In the genomic region with DNA sequence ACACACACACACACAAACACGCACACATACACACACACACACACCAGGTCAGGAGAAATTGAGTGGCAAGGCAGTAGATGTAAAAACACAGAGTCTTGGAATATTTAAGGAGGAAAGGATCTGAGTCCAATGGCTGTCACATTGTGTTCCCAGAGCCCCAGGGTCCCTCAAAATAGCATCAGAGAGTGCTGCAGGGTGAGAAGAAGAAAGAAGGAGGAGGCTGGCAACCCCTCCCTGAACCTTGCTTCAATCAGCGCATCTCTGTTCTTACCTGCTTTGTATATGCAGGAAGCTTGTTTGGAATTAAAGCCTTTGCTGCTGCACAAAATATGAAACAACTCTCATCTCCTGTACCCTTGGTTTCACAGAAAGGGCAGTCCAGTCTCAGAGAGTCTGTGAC, we compare ENCODE assay signal across 31 cellular contexts.
"Had no signal": no experiment of that assay in that cellular context is flagged by ENCODE, and none has a peak within 500 bp of the region (broad histone marks: within the 10 kb centered on the region; RNA-seq: fewer than 3 reads in every experiment).

No MANE protein-coding gene starts in this region.

- H3K36me3 Mint-ChIP-seq: activated naive CD8-positive, alpha-beta T cell treated with anti-CD3 and anti-CD28 coated beads for 36 hours had no signal

- DNase-seq: activated CD4-positive, alpha-beta memory T cell treated with anti-CD3 and anti-CD28 coated beads, Interleukin-2, amount 10 ng/mL, durations not matched to agents 7 days and 5 days; activated CD4-positive, alpha-beta T cell treated with anti-CD3 and anti-CD28 coated beads for 1 hour; activated CD4-positive, alpha-beta T cell treated with anti-CD3 and anti-CD28 coated beads for 4 hours; activated CD4-positive, alpha-beta T cell treated with anti-CD3 and anti-CD28 coated beads, Interleukin-2, amount 10 ng/mL, durations not matched to agents 7 days and 5 days; activated CD4-positive, alpha-beta T cell treated with anti-CD3 and anti-CD28 coated beads, Interleukin-2, amount 50 U/mL, for 4 hours; activated CD4-positive, CD25-positive, alpha-beta regulatory T cell; activated CD8-positive, alpha-beta memory T cell treated with anti-CD3 and anti-CD28 coated beads, Interleukin-2, amount 50 U/mL, for 48 hours; activated gamma-delta T cell; activated naive CD4-positive, alpha-beta T cell; activated naive CD4-positive, alpha-beta T cell treated with anti-CD3 and anti-CD28 coated beads, Interleukin-2, amount 50 U/mL, for 16 hours; activated naive CD8-positive, alpha-beta T cell treated with anti-CD3 and anti-CD28 coated beads for 36 hours; activated naive CD8-positive, alpha-beta T cell treated with anti-CD3 and anti-CD28 coated beads, Interleukin-2, amount 50 U/mL, for 24 hours; activated T-cell treated with anti-CD3 and anti-CD28 coated beads for 4 hours; activated T-cell treated with anti-CD3 and anti-CD28 coated beads, Interleukin-2, amount 50 U/mL, for 24 hours; activated T-cell treated with anti-CD3 and anti-CD28 coated beads, Interleukin-2, amount 50 U/mL, for 72 hours; adrenal gland; amygdala; aorta; body of pancreas; dorsolateral prefrontal cortex; effector memory CD4-positive, alpha-beta T cell; erythroblast; foreskin keratinocyte; gastrocnemius medialis; glutamatergic neuron; T-helper 2 cell had no signal

- H3K4me3 Mint-ChIP-seq: activated CD4-positive, alpha-beta memory T cell treated with anti-CD3 and anti-CD28 coated beads, Interleukin-2, amount 10 ng/mL, durations not matched to agents 7 days and 5 days; activated CD4-positive, alpha-beta T cell treated with anti-CD3 and anti-CD28 coated beads, Interleukin-2, amount 10 ng/mL, durations not matched to agents 7 days and 5 days; activated naive CD8-positive, alpha-beta T cell treated with anti-CD3 and anti-CD28 coated beads for 36 hours; activated naive CD8-positive, alpha-beta T cell treated with anti-CD3 and anti-CD28 coated beads, Interleukin-2, amount 50 U/mL, for 24 hours; activated T-cell treated with anti-CD3 and anti-CD28 coated beads, Interleukin-2, amount 50 U/mL, for 24 hours; activated T-cell treated with anti-CD3 and anti-CD28 coated beads, Interleukin-2, amount 50 U/mL, for 72 hours; central memory CD8-positive, alpha-beta T cell; dendritic cell treated with granulocyte-macrophage colony-stimulating factor and Interleukin-4, amounts not matched to agents 40 ng/mL and 50 ng/mL, for 4 days had no signal

- H3K27ac Mint-ChIP-seq: activated CD4-positive, alpha-beta memory T cell treated with anti-CD3 and anti-CD28 coated beads, Interleukin-2, amount 10 ng/mL, durations not matched to agents 7 days and 5 days; activated CD4-positive, alpha-beta T cell treated with anti-CD3 and anti-CD28 coated beads, Interleukin-2, amount 10 ng/mL, durations not matched to agents 7 days and 5 days; activated naive CD8-positive, alpha-beta T cell treated with anti-CD3 and anti-CD28 coated beads for 36 hours; activated naive CD8-positive, alpha-beta T cell treated with anti-CD3 and anti-CD28 coated beads, Interleukin-2, amount 50 U/mL, for 24 hours; activated T-cell treated with anti-CD3 and anti-CD28 coated beads, Interleukin-2, amount 50 U/mL, for 24 hours; activated T-cell treated with anti-CD3 and anti-CD28 coated beads, Interleukin-2, amount 50 U/mL, for 72 hours; dendritic cell treated with granulocyte-macrophage colony-stimulating factor and Interleukin-4, amounts not matched to agents 40 ng/mL and 50 ng/mL, for 4 days had no signal

- H3K36me3 ChIP-seq: adrenal gland, breast epithelium, esophagus muscularis mucosa, gastrocnemius medialis had no signal

- H3K4me3 ChIP-seq: adrenal gland, body of pancreas, breast epithelium, coronary artery, dorsolateral prefrontal cortex, esophagus muscularis mucosa, gastrocnemius medialis had no signal

- H3K4me1 Mint-ChIP-seq: activated CD4-positive, alpha-beta memory T cell treated with anti-CD3 and anti-CD28 coated beads, Interleukin-2, amount 10 ng/mL, durations not matched to agents 7 days and 5 days; activated CD4-positive, alpha-beta T cell treated with anti-CD3 and anti-CD28 coated beads, Interleukin-2, amount 10 ng/mL, durations not matched to agents 7 days and 5 days; activated naive CD8-positive, alpha-beta T cell treated with anti-CD3 and anti-CD28 coated beads for 36 hours; central memory CD8-positive, alpha-beta T cell had no signal

- H3K9me3 Mint-ChIP-seq: activated CD4-positive, alpha-beta memory T cell treated with anti-CD3 and anti-CD28 coated beads, Interleukin-2, amount 10 ng/mL, durations not matched to agents 7 days and 5 days; activated CD4-positive, alpha-beta T cell treated with anti-CD3 and anti-CD28 coated beads, Interleukin-2, amount 10 ng/mL, durations not matched to agents 7 days and 5 days; activated naive CD8-positive, alpha-beta T cell treated with anti-CD3 and anti-CD28 coated beads for 36 hours; activated naive CD8-positive, alpha-beta T cell treated with anti-CD3 and anti-CD28 coated beads, Interleukin-2, amount 50 U/mL, for 24 hours; activated T-cell treated with anti-CD3 and anti-CD28 coated beads, Interleukin-2, amount 50 U/mL, for 24 hours; activated T-cell treated with anti-CD3 and anti-CD28 coated beads, Interleukin-2, amount 50 U/mL, for 72 hours; central memory CD8-positive, alpha-beta T cell; dendritic cell treated with granulocyte-macrophage colony-stimulating factor and Interleukin-4, amounts not matched to agents 40 ng/mL and 50 ng/mL, for 4 days had no signal

- H3K4me1 ChIP-seq: adrenal gland, body of pancreas, breast epithelium, foreskin keratinocyte, gastrocnemius medialis had no signal

- H3K9me3 ChIP-seq: adrenal gland, body of pancreas, breast epithelium, esophagus muscularis mucosa, gastrocnemius medialis had no signal

- H3K27ac ChIP-seq: adrenal gland, body of pancreas, breast epithelium, coronary artery, dorsolateral prefrontal cortex, esophagus muscularis mucosa, foreskin keratinocyte, gastrocnemius medialis had no signal

- ATAC-seq: activated naive CD8-positive, alpha-beta T cell treated with anti-CD3 and anti-CD28 coated beads, Interleukin-2, amount 50 U/mL, for 24 hours; activated T-cell treated with anti-CD3 and anti-CD28 coated beads, Interleukin-2, amount 50 U/mL, for 72 hours; body of pancreas; foreskin keratinocyte; gastrocnemius medialis had no signal

- H3K27me3 Mint-ChIP-seq: activated CD4-positive, alpha-beta memory T cell treated with anti-CD3 and anti-CD28 coated beads, Interleukin-2, amount 10 ng/mL, durations not matched to agents 7 days and 5 days had no signal

- H3K27me3 ChIP-seq: adrenal gland, body of pancreas, breast epithelium, esophagus muscularis mucosa had no signal
